ENCODE assay signal across 9 cellular contexts in the genomic region with DNA sequence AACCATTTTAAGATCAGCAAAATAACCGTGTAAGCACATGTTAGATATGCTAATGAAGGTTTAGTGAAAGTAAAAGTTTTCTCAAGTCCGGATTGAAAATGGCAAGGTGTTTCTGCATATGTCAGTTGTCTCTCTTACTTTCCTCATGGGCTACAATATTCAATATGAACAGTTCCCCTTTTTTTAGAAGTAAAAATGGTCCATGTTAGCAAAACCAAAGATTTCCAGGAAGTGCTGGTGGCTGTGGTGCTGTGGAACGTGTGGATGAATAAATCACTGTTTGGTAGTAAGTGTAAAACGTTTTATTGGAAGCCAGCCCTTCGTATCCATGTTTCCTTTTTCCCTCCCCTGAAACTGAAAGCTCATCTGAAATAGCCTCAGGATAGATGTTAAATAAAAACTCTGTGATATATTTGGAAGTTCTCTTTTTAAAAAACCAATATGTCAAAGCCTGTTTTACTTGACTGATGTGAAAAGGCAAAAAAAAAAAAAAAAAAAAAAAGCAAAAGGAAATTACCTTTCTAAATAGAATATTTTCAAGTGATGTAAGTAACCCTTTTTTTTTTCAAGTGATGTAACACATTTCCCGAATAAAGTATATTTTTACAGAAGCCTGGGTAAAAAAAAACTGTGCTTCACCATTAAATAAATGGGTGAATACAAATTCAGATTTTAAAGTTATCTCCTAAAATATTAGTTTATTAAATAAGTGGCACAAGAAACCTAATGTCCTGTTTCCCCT. TPM values are rescaled to one million over a fixed set of nuclear protein-coding genes. Genes with fewer than 3 reads are reported as not detected.
DNase-seq lines count a peak whose midpoint lies in the region; ATAC-seq, FAIRE-seq and TF ChIP-seq lines count a peak whose summit lies in the region.
"Had no signal": no experiment of that assay in that cellular context is flagged by ENCODE, and none has a peak within 500 bp of the region (broad histone marks: within the 10 kb centered on the region; RNA-seq: fewer than 3 reads in every experiment).

No MANE protein-coding gene starts in this region.

- dilution Hi-C loops in keratinocyte (cut with MboI; ENCODE audit: extremely low pct_ligation_motif_present, low sequenced_read_pairs) = no loop called here

- no peaks in the 10 kb centered on the region for H3F3A ChIP-seq in GM23338 (replicated peaks; ENCODE audit: low read depth)
- no peaks in the 10 kb centered on the region for H3F3A ChIP-seq in PC-3 (ENCODE audit: low read length, unreplicated experiment)

- H3K27me3 Mint-ChIP-seq in GM23338 (ENCODE audit: insufficient read depth, low read depth, poor library complexity) (no peaks in the 10 kb centered on the region), osteocyte (ENCODE audit: unreplicated experiment) (peaks cover 16% of the 10 kb centered on the region), endothelial cell (ENCODE audit: unreplicated experiment) (peaks cover 1% of the 10 kb centered on the region)

- H3K27me3 ChIP-seq in keratinocyte (ENCODE audit: control insufficient read depth, extremely low read depth, insufficient read depth, low read length) (no peaks in the 10 kb centered on the region), GM23338 (ENCODE audit: insufficient read depth) (no peaks in the 10 kb centered on the region), PC-3 (ENCODE audit: low read length) (no peaks in the 10 kb centered on the region)

- no peaks in the 10 kb centered on the region for H3K79me2 ChIP-seq in keratinocyte (ENCODE audit: control insufficient read depth, insufficient read depth, low read length)
- no peaks in the 10 kb centered on the region for H3K79me2 ChIP-seq in GM23338 (replicated peaks; ENCODE audit: insufficient read depth)
- no peaks in the 10 kb centered on the region for H3K79me2 ChIP-seq in PC-3 (ENCODE audit: low read length)

- H3K27ac ChIP-seq in SK-N-MC = peak overlapping the region; percentile 88
- no peak overlapping the region for H3K27ac ChIP-seq in keratinocyte (ENCODE audit: control insufficient read depth, insufficient read depth, low read length)
- H3K27ac ChIP-seq in GM23338 (ENCODE audit: low read depth) = no peak overlapping the region
- H3K27ac ChIP-seq in PC-3 (ENCODE audit: low read length) = no peak overlapping the region
- H3K27ac ChIP-seq: parathyroid adenoma had no signal

- H3K4me3 Mint-ChIP-seq in GM23338 (no peak overlapping the region), osteocyte (ENCODE audit: unreplicated experiment) (no peak overlapping the region), endothelial cell (ENCODE audit: unreplicated experiment) (no peak overlapping the region)

- H3K9me3 ChIP-seq in SK-N-MC (ENCODE audit: low read depth, low read length) = no peaks in the 10 kb centered on the region
- H3K9me3 ChIP-seq in keratinocyte (ENCODE audit: control insufficient read depth, low read depth, low read length) = no peaks in the 10 kb centered on the region
- no peaks in the 10 kb centered on the region for H3K9me3 ChIP-seq in PC-3 (ENCODE audit: low read length)

- H3K4me2 ChIP-seq in keratinocyte (ENCODE audit: control insufficient read depth, extremely low read depth, insufficient read depth, low read depth, low read length) (peak overlapping the region; percentile 62), GM23338 (no peak overlapping the region), PC-3 (ENCODE audit: low read length) (no peak overlapping the region)

- H3K4me3 ChIP-seq in SK-N-MC = peak overlapping the region; percentile 75
- H3K4me3 ChIP-seq in keratinocyte (ENCODE audit: control insufficient read depth in 2 of 3, extremely low read depth in 1 of 3, insufficient read depth in 2 of 3, low read depth in 1 of 3, low read length in 3 of 3) = peak overlapping the region in 1 of 3 experiments; percentile 24
- H3K4me3 ChIP-seq in GM23338 = no peak overlapping the region
- no peak overlapping the region for H3K4me3 ChIP-seq in PC-3 (ENCODE audit: low read length)

- H4K20me1 ChIP-seq in keratinocyte (ENCODE audit: control insufficient read depth, extremely low read depth, insufficient read depth, low read length) (no peaks in the 10 kb centered on the region), GM23338 (replicated peaks; ENCODE audit: insufficient read depth) (no peaks in the 10 kb centered on the region), PC-3 (ENCODE audit: low read length) (no peaks in the 10 kb centered on the region)

- POLR2A ChIA-PET in PC-3 (lab: Charles Lee; ENCODE audit: unreplicated experiment) = no interaction called here

- H3K9ac ChIP-seq in SK-N-MC (ENCODE audit: insufficient read length) = peak overlapping the region; percentile 63
- H3K9ac ChIP-seq in keratinocyte (ENCODE audit: control insufficient read depth, extremely low read depth, insufficient read depth, low read length) = no peak overlapping the region
- H3K9ac ChIP-seq in PC-3 (ENCODE audit: low read length) = no peak overlapping the region
- H3K9ac ChIP-seq: parathyroid adenoma had no signal

- H2AFZ ChIP-seq in keratinocyte (ENCODE audit: control insufficient read depth, low read length) (peak overlapping the region; percentile 80), GM23338 (no peak overlapping the region), PC-3 (ENCODE audit: low read length) (no peak overlapping the region)
- H2AFZ ChIP-seq: parathyroid adenoma had no signal

- H3K36me3 Mint-ChIP-seq in GM23338 (ENCODE audit: low read depth) (no peaks in the 10 kb centered on the region), osteocyte (ENCODE audit: unreplicated experiment) (no peaks in the 10 kb centered on the region), endothelial cell (ENCODE audit: low read depth, unreplicated experiment) (peaks cover 12% of the 10 kb centered on the region)

- ATAC-seq in GM21576 (IDR thresholded peaks at IDR 0.05; ENCODE audit: unreplicated experiment) (peak; percentile 75), GM23338 (no peak), PC-3 (no peak)

- CTCF ChIA-PET in PC-3 (lab: Charles Lee) = no interaction called here

- H3K9me1 ChIP-seq in keratinocyte (ENCODE audit: control insufficient read depth, extremely low read depth, insufficient read depth, low read length) = no peaks in the 10 kb centered on the region

- intact Hi-C loops in PC-3 (cut with micrococcal nuclease) = no loop called here

- H3K9me2 ChIP-seq in GM23338 (ENCODE audit: insufficient read depth) = no peaks in the 10 kb centered on the region
- H3K9me2 ChIP-seq in PC-3 (replicated peaks; ENCODE audit: low read length) = no peaks in the 10 kb centered on the region

- H3K4me1 Mint-ChIP-seq in GM23338 = peaks cover 4% of the 10 kb centered on the region; the same call in 2 of the 3 replicates
- peaks cover 3% of the 10 kb centered on the region for H3K4me1 Mint-ChIP-seq in osteocyte (ENCODE audit: unreplicated experiment)
- H3K4me1 Mint-ChIP-seq in endothelial cell (ENCODE audit: unreplicated experiment) = peaks cover 38% of the 10 kb centered on the region

- FAIRE-seq in keratinocyte (lab: Jason Lieb, UNC) = no peak

- H3K36me3 ChIP-seq in SK-N-MC (ENCODE audit: insufficient read depth, low read length) = no peaks in the 10 kb centered on the region
- no peaks in the 10 kb centered on the region for H3K36me3 ChIP-seq in keratinocyte (ENCODE audit: control insufficient read depth in 2 of 2, extremely low read depth in 1 of 2, insufficient read depth in 2 of 2, low read length in 2 of 2)
- H3K36me3 ChIP-seq in GM23338 (ENCODE audit: insufficient read depth) = no peaks in the 10 kb centered on the region
- H3K36me3 ChIP-seq in PC-3 (ENCODE audit: low read depth, low read length) = no peaks in the 10 kb centered on the region

- H3K9me3 Mint-ChIP-seq in GM23338 (no peaks in the 10 kb centered on the region), osteocyte (ENCODE audit: unreplicated experiment) (peaks cover 5% of the 10 kb centered on the region), endothelial cell (ENCODE audit: unreplicated experiment) (no peaks in the 10 kb centered on the region)

- DNase-seq in CD1c-positive myeloid dendritic cell (ENCODE audit: extremely low spot score) (peak; percentile 22), SK-N-MC (ENCODE audit: low read depth, low spot score) (no peak), keratinocyte (ENCODE audit: low read depth, low spot score) (no peak), GM23338 (ENCODE audit: low spot score) (no peak), osteocyte (ENCODE audit: extremely low spot score, unreplicated experiment) (no peak), endothelial cell (ENCODE audit: low spot score) (no peak), PC-3 (no peak)

- BruUV-seq in PC-3 (replicated peaks; lab: Mats Ljungman, UMichigan) = no TSS peak

- TF ChIP-seq CTCF in keratinocyte (optimal IDR thresholded peaks at IDR 0.05 in 1 of 3, IDR thresholded peaks at IDR 0.05 in 1 of 3, conservative IDR thresholded peaks at IDR 0.05 in 1 of 3; ENCODE audit: extremely low read depth in 1 of 3, insufficient read depth in 2 of 3, low read length in 3 of 3) = no peak
- TF ChIP-seq CTCF in GM23338 (conservative IDR thresholded peaks at IDR 0.05; ENCODE audit: low read depth in 2 of 2) = no peak
- no peak for TF ChIP-seq CTCF in osteocyte (IDR thresholded peaks at IDR 0.05)
- no peak for TF ChIP-seq CTCF in endothelial cell (IDR thresholded peaks at IDR 0.05; ENCODE audit: unreplicated experiment)
- TF ChIP-seq CTCF in PC-3 (conservative IDR thresholded peaks at IDR 0.05; ENCODE audit: low read depth, low read length) = no peak

- H3K27ac Mint-ChIP-seq in GM23338 (no peak overlapping the region), osteocyte (ENCODE audit: unreplicated experiment) (no peak overlapping the region), endothelial cell (ENCODE audit: unreplicated experiment) (no peak overlapping the region)

- H3K4me1 ChIP-seq in keratinocyte (ENCODE audit: control insufficient read depth, extremely low read depth, insufficient read depth, low read length) = no peaks in the 10 kb centered on the region
- no peaks in the 10 kb centered on the region for H3K4me1 ChIP-seq in GM23338 (ENCODE audit: insufficient read depth)
- 0 out of 2 replicates have a peak, but pooled peaks cover 5% of the 10 kb centered on the region for H3K4me1 ChIP-seq in PC-3 (ENCODE audit: insufficient read depth, low read length)

TF ChIP-seq in GM23338, 12 proteins besides CTCF, POLR2A, EP300 and RAD21 (continues in another document):
- TF ChIP-seq EZH2 (IDR thresholded peaks at IDR 0.05; ENCODE audit: low read depth, unreplicated experiment) (no peak), POLR2AphosphoS5 (IDR thresholded peaks at IDR 0.05; ENCODE audit: low read depth) (no peak)

RNA-seq across cellular contexts. Expression of a gene that starts 41.9 kb away (rescaled TPM):
- polyA plus RNA-seq in keratinocyte (3.1 to 5.5 TPM (median 3.8 TPM) in 3 replicates), GM23338 (2016; fragmentation: Nextera tagmentation; extraction: Ambion mirVana) (0.64 and 0.89 TPM in 2 replicates)
- 4.6 TPM for polyA plus RNA-seq in keratinocyte (2011; ENCODE audit: low read depth)
- 3.6 and 4.8 TPM in 2 replicates for polyA plus RNA-seq in keratinocyte (2011; cell fraction: cytosol; rRNA removed)
- 13.2 and 13.5 TPM in 2 replicates for polyA plus RNA-seq in keratinocyte (2011; cell fraction: nucleus; rRNA removed)
- polyA plus RNA-seq in keratinocyte (2012; ENCODE audit: low replicate concordance) = 4.1 and 8.8 TPM in 2 replicates
- 9.0 to 15.1 TPM (median 14.4 TPM) in 3 replicates for polyA minus RNA-seq in keratinocyte
- 11.1 TPM for polyA minus RNA-seq in keratinocyte (2011; cell fraction: cytosol; rRNA and poly(A)+ RNA removed)
- 26.2 and 43.1 TPM in 2 replicates for polyA minus RNA-seq in keratinocyte (2011; cell fraction: nucleus; rRNA and poly(A)+ RNA removed)
- total RNA-seq in GM23338 (2014; rRNA removed; shearing (Covaris generic)) = 1.0 and 2.5 TPM in 2 replicates
- total RNA-seq in osteocyte (3.3 and 4.3 TPM in 2 replicates), endothelial cell (ENCODE audit: unreplicated experiment) (135 TPM), PC-3 (2014; rRNA removed) (1.3 and 1.4 TPM in 2 replicates)

Comparison
In these comparisons a context has a peak if more than half of its experiments do, and no peak if none do; other contexts are left out.
1. RNA of a gene that starts 41.9 kb away (total RNA-seq): 135 TPM in endothelial cell (single experiment); 3.3 to 4.3 TPM in osteocyte, 1.0 to 2.5 TPM in GM23338 and 1.3 to 1.4 TPM in PC-3; every median in the first group is over 10 times any median in the second.